ENCODE assay signal across 8 cellular contexts in the genomic region with DNA sequence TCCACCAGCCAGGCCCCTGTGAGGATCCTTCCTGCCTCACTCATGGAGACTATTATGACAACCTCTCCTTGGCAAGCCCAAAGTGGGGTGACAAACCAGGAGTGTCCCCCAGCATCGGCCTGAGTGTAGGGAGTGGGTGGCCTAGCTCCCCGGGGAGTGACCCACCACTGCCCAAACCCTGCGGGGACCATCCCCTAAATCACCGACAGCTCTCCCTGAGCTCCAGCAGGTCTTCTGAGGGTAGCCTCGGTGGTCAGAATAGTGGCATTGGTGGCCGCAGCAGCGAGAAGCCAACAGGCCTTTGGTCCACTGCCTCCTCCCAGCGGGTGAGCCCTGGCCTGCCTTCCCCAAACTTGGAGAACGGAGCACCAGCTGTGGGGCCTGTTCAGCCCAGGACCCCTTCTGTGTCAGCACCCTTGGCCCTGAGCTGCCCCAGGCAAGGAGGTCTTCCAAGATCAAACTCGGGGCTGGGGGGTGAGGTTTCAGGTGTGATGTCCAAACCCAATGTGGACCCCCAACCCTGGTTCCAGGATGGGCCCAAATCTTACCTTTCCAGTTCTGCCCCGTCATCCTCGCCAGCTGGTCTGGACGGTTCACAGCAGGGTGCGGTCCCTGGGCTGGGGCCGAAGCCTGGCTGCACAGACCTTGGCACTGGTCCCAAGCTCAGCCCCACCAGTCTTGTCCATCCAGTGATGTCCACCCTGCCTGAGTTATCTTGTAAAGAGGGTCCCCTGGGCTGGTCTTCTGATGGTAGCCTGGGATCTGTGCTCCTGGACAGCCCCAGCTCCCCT. TPM values are rescaled to one million over a fixed set of nuclear protein-coding genes. Genes with fewer than 3 reads are reported as not detected.
DNase-seq lines count a peak whose midpoint lies in the region; ATAC-seq and TF ChIP-seq lines count a peak whose summit lies in the region.

No MANE protein-coding gene starts in this region.

- peaks cover 7% of the 10 kb centered on the region for H3K36me3 Mint-ChIP-seq in CD8-positive, alpha-beta T cell

- no peaks in the 10 kb centered on the region for H3K9me3 ChIP-seq in CD8-positive, alpha-beta T cell (ENCODE audit: low read length)
- no peaks in the 10 kb centered on the region for H3K9me3 ChIP-seq in mucosa of rectum (ENCODE audit: control insufficient read depth in 2 of 2, low read length in 2 of 2)

- no peaks in the 10 kb centered on the region for H3K9me3 Mint-ChIP-seq in CD8-positive, alpha-beta T cell

- CTCF ChIA-PET in CD8-positive, alpha-beta T cell (lab: Charles Lee) = interaction anchor here (0.6 to 1.8 kb wide), 5 partner anchors 18 to 484 kb away, joined by 3 to 8 read pairs (median 4); no protein-coding TSS in a partner anchor

- peaks cover 73% of the 10 kb centered on the region for H3K4me1 Mint-ChIP-seq in CD8-positive, alpha-beta T cell (ENCODE audit: low read depth)

- no peaks in the 10 kb centered on the region for H3K36me3 ChIP-seq in CD8-positive, alpha-beta T cell (ENCODE audit: insufficient read depth, low read length)
- no peaks in the 10 kb centered on the region for H3K36me3 ChIP-seq in brain microvascular endothelial cell (replicated peaks)
- H3K36me3 ChIP-seq in mucosa of rectum (ENCODE audit: control insufficient read depth in 2 of 2, insufficient read depth in 2 of 2, low read length in 2 of 2) = no peaks in the 10 kb centered on the region

- H3K27me3 ChIP-seq in CD8-positive, alpha-beta T cell (ENCODE audit: insufficient read depth, low read length) = no peaks in the 10 kb centered on the region
- H3K27me3 ChIP-seq in brain microvascular endothelial cell (replicated peaks) = no peaks in the 10 kb centered on the region
- H3K27me3 ChIP-seq in mucosa of rectum (ENCODE audit: control insufficient read depth in 2 of 2, insufficient read depth in 2 of 2, low read length in 2 of 2) = no peaks in the 10 kb centered on the region

- peak overlapping the region; percentile 89 for H3K4me3 Mint-ChIP-seq in CD8-positive, alpha-beta T cell

- peak overlapping the region; percentile 85 to 89 for H3K9ac ChIP-seq in mucosa of rectum (ENCODE audit: low read depth in 1 of 2, low read length in 2 of 2)

- no peak overlapping the region for H3K27ac ChIP-seq in CD8-positive, alpha-beta T cell (ENCODE audit: low read depth, low read length)
- peak overlapping the region; percentile 46 for H3K27ac ChIP-seq in brain microvascular endothelial cell
- H3K27ac ChIP-seq in mucosa of rectum (ENCODE audit: low read depth in 2 of 2, low read length in 2 of 2) = peak overlapping the region; percentile 53 to 91

- H3K27ac Mint-ChIP-seq in CD8-positive, alpha-beta T cell = peak overlapping the region; percentile 88

- peaks cover 67% of the 10 kb centered on the region for H3K4me1 ChIP-seq in CD8-positive, alpha-beta T cell (ENCODE audit: insufficient read depth, low read length)
- H3K4me1 ChIP-seq in mucosa of rectum (ENCODE audit: control insufficient read depth in 2 of 2, insufficient read depth in 2 of 2, low read length in 2 of 2) = peaks cover 57 to 59% of the 10 kb centered on the region in 2 donors

- intact Hi-C loops in CD8-positive, alpha-beta T cell (cut with DNase I, micrococcal nuclease) = loop anchor here in 1 of 2 experiments (10.0 kb wide), 1 partner anchor 399 kb away; the partner anchor contains the start of gene FYCO1

- in situ Hi-C loops in brain microvascular endothelial cell (cut with HindIII; ENCODE audit: low pct_ligation_motif_present, low sequenced_read_pairs) = no loop called here

- POLR2A ChIA-PET in CD8-positive, alpha-beta T cell (lab: Charles Lee) = interaction anchor here (1.2 to 1.8 kb wide), 2 partner anchors 69 to 94 kb away, joined by 3 to 7 read pairs; partner anchors contain the start of gene SACM1L

- no peak for DNase-seq in CD8-positive, alpha-beta T cell
- DNase-seq in brain microvascular endothelial cell (no peak), GM19238 (ENCODE audit: insufficient read length, low spot score) (no peak), NCI-H510A treated with DMSO at 0.1 percent for 48 hours (lab: John Stamatoyannopoulos, UW) (no peak), AG08395 (ENCODE audit: low spot score) (no peak), DMS153 (lab: John Stamatoyannopoulos, UW) (no peak)

- H3K27me3 Mint-ChIP-seq in CD8-positive, alpha-beta T cell (ENCODE audit: low read depth) = no peaks in the 10 kb centered on the region

- no peak for ATAC-seq in CD8-positive, alpha-beta T cell
- peak; percentile 6 for ATAC-seq in HG03025 (IDR thresholded peaks at IDR 0.05; ENCODE audit: low FRiP score, unreplicated experiment)

- TF ChIP-seq CTCF in CD8-positive, alpha-beta T cell (IDR thresholded peaks at IDR 0.05) = no peak
- TF ChIP-seq CTCF in brain microvascular endothelial cell (IDR thresholded peaks at IDR 0.05; ENCODE audit: low read depth, low read length, missing control alignments) = no peak

- peak overlapping the region; percentile 93 for H3K4me3 ChIP-seq in CD8-positive, alpha-beta T cell (ENCODE audit: low read depth, low read length)
- peak overlapping the region; percentile 42 for H3K4me3 ChIP-seq in brain microvascular endothelial cell (ENCODE audit: low read depth, low read length)
- H3K4me3 ChIP-seq in mucosa of rectum (ENCODE audit: low read length in 2 of 2) = peak overlapping the region; percentile 71 to 88

RNA-seq across cellular contexts. Expression of gene LIMD1, which starts 1.0 kb away (rescaled TPM):
- 10 to 100 TPM; 13.5 to 13.8 TPM for total RNA-seq in CD8-positive, alpha-beta T cell

Comparison
In these comparisons a context has a peak if more than half of its experiments do, and no peak if none do; other contexts are left out.
1. H3K4me3 ChIP-seq: peak in every context shown above with its lines; median percentile 93 in CD8-positive, alpha-beta T cell; 80 in mucosa of rectum; 42 in brain microvascular endothelial cell.